In genomic region chr17:19377602-19378415, GRCh38 we compare ENCODE assay signal across 1 cellular context.
A peak's percentile ranks its signal among the peaks of the same experiment; 100 is the strongest.
TF ChIP-seq lines count a peak whose summit lies in the region.

No MANE protein-coding gene starts in this region.

TF ChIP-seq in HEK293, 187 proteins besides CTCF, POLR2A, EP300 and RAD21 (continued from another document):
- TF ChIP-seq IKZF3 (tag by site-specific recombination; IDR thresholded peaks at IDR 0.05) = peak; percentile 99
- peak; percentile 94 for TF ChIP-seq FEZF1 (tag by site-specific recombination; IDR thresholded peaks at IDR 0.05)
- TF ChIP-seq SETDB1 (IDR thresholded peaks at IDR 0.05; ENCODE audit: insufficient read length, low read length) = no peak
- no peak for TF ChIP-seq OVOL3 (tag by site-specific recombination; IDR thresholded peaks at IDR 0.05)
- no peak for TF ChIP-seq ZNF148 (tag by site-specific recombination; IDR thresholded peaks at IDR 0.05; ENCODE audit: borderline replicate concordance)
- no peak for TF ChIP-seq ZNF776 (tag by site-specific recombination; IDR thresholded peaks at IDR 0.05; ENCODE audit: borderline replicate concordance)
- TF ChIP-seq ZNF133 (tag by site-specific recombination; IDR thresholded peaks at IDR 0.05) = no peak
- TF ChIP-seq ZNF548 (tag by site-specific recombination; IDR thresholded peaks at IDR 0.05) = no peak
- no peak for TF ChIP-seq ZNF433 (tag by site-specific recombination; IDR thresholded peaks at IDR 0.05; ENCODE audit: low read depth)
- no peak for TF ChIP-seq ZNF184 (tag by site-specific recombination; IDR thresholded peaks at IDR 0.05)
- TF ChIP-seq ZNF23 (tag by site-specific recombination; IDR thresholded peaks at IDR 0.05; ENCODE audit: borderline replicate concordance) = no peak
- TF ChIP-seq ZSCAN23 (tag by site-specific recombination; IDR thresholded peaks at IDR 0.05) = no peak
- TF ChIP-seq MYNN (tag by site-specific recombination; IDR thresholded peaks at IDR 0.05; ENCODE audit: borderline replicate concordance) = no peak
- TF ChIP-seq ZNF626 (tag by site-specific recombination; IDR thresholded peaks at IDR 0.05) = no peak
- TF ChIP-seq EGR2 (tag by site-specific recombination; IDR thresholded peaks at IDR 0.05; ENCODE audit: low read depth) = no peak
- no peak; the same call in 1 of the 2 replicates for TF ChIP-seq ZNF692 (tag by site-specific recombination; IDR thresholded peaks at IDR 0.05)
- TF ChIP-seq HIC1 (tag by site-specific recombination; IDR thresholded peaks at IDR 0.05) = peak; percentile 96
- TF ChIP-seq ZNF621 (tag by site-specific recombination; IDR thresholded peaks at IDR 0.05) = no peak
- no peak for TF ChIP-seq ZNF239 (tag by site-specific recombination; IDR thresholded peaks at IDR 0.05)
- TF ChIP-seq, protein P1, sequence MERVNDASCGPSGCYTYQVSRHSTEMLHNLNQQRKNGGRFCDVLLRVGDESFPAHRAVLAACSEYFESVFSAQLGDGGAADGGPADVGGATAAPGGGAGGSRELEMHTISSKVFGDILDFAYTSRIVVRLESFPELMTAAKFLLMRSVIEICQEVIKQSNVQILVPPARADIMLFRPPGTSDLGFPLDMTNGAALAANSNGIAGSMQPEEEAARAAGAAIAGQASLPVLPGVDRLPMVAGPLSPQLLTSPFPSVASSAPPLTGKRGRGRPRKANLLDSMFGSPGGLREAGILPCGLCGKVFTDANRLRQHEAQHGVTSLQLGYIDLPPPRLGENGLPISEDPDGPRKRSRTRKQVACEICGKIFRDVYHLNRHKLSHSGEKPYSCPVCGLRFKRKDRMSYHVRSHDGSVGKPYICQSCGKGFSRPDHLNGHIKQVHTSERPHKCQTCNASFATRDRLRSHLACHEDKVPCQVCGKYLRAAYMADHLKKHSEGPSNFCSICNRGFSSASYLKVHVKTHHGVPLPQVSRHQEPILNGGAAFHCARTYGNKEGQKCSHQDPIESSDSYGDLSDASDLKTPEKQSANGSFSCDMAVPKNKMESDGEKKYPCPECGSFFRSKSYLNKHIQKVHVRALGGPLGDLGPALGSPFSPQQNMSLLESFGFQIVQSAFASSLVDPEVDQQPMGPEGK (tag by site-specific recombination; IDR thresholded peaks at IDR 0.05) = peak; percentile 77
- TF ChIP-seq, protein P2, sequence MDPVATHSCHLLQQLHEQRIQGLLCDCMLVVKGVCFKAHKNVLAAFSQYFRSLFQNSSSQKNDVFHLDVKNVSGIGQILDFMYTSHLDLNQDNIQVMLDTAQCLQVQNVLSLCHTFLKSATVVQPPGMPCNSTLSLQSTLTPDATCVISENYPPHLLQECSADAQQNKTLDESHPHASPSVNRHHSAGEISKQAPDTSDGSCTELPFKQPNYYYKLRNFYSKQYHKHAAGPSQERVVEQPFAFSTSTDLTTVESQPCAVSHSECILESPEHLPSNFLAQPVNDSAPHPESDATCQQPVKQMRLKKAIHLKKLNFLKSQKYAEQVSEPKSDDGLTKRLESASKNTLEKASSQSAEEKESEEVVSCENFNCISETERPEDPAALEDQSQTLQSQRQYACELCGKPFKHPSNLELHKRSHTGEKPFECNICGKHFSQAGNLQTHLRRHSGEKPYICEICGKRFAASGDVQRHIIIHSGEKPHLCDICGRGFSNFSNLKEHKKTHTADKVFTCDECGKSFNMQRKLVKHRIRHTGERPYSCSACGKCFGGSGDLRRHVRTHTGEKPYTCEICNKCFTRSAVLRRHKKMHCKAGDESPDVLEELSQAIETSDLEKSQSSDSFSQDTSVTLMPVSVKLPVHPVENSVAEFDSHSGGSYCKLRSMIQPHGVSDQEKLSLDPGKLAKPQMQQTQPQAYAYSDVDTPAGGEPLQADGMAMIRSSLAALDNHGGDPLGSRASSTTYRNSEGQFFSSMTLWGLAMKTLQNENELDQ (tag by site-specific recombination; IDR thresholded peaks at IDR 0.05; ENCODE audit: low read depth) = no peak
- peak; percentile 91 for TF ChIP-seq KLF8 (tag by site-specific recombination; IDR thresholded peaks at IDR 0.05)
- TF ChIP-seq TCF7L2 (IDR thresholded peaks at IDR 0.05; ENCODE audit: borderline replicate concordance, low read depth, low read length) = no peak
- no peak for TF ChIP-seq GFI1B (tag by site-specific recombination; IDR thresholded peaks at IDR 0.05)
- TF ChIP-seq SCRT1 (tag by site-specific recombination; IDR thresholded peaks at IDR 0.05; ENCODE audit: borderline replicate concordance) = no peak
- no peak; the same call in 1 of the 2 replicates for TF ChIP-seq ZNF394 (tag by site-specific recombination; IDR thresholded peaks at IDR 0.05; ENCODE audit: borderline replicate concordance)
- no peak for TF ChIP-seq ZNF114 (tag by site-specific recombination; IDR thresholded peaks at IDR 0.05)
- no peak for TF ChIP-seq SALL2 (tag by site-specific recombination; IDR thresholded peaks at IDR 0.05; ENCODE audit: borderline replicate concordance)
- TF ChIP-seq, protein P3, sequence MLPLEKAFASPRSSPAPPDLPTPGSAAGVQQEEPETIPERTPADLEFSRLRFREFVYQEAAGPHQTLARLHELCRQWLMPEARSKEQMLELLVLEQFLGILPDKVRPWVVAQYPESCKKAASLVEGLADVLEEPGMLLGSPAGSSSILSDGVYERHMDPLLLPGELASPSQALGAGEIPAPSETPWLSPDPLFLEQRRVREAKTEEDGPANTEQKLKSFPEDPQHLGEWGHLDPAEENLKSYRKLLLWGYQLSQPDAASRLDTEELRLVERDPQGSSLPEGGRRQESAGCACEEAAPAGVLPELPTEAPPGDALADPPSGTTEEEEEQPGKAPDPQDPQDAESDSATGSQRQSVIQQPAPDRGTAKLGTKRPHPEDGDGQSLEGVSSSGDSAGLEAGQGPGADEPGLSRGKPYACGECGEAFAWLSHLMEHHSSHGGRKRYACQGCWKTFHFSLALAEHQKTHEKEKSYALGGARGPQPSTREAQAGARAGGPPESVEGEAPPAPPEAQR (tag by site-specific recombination; IDR thresholded peaks at IDR 0.05) = no peak
- TF ChIP-seq ZNF423 (tag by site-specific recombination; IDR thresholded peaks at IDR 0.05) = no peak
- no peak for TF ChIP-seq MEIS1 (CRISPR knock-in tag; IDR thresholded peaks at IDR 0.05; ENCODE audit: borderline replicate concordance)
- TF ChIP-seq ZNF792 (tag by site-specific recombination; IDR thresholded peaks at IDR 0.05) = no peak
- peak; percentile 58; the same call in 1 of the 2 replicates for TF ChIP-seq ZIC2 (tag by site-specific recombination; IDR thresholded peaks at IDR 0.05)
- peak; percentile 98 for TF ChIP-seq ZSCAN16 (tag by site-specific recombination; IDR thresholded peaks at IDR 0.05)
- TF ChIP-seq ZEB2 (tag by site-specific recombination; IDR thresholded peaks at IDR 0.05) = peak; percentile 81
- TF ChIP-seq ZNF16 (tag by site-specific recombination; IDR thresholded peaks at IDR 0.05; ENCODE audit: low read depth) = no peak
- peak; percentile 96 for TF ChIP-seq ZNF341 (tag by site-specific recombination; IDR thresholded peaks at IDR 0.05; ENCODE audit: low read depth)
